ENCODE assay signal across 1 cellular context in genomic region chr19:57888494-57889231, GRCh38.
TF ChIP-seq lines count a peak whose summit lies in the region.

Gene ZNF814, minus strand, starts transcription at chr19:57889037. Its CDS starts 235 bp downstream, at chr19:57888802.

TF ChIP-seq in WTC11, 78 proteins besides CTCF, POLR2A, EP300 and RAD21 (continued from another document and continues in another):
- no peak for TF ChIP-seq ZNF121 (CRISPR knock-in tag; IDR thresholded peaks at IDR 0.05)
- TF ChIP-seq E2F5 (CRISPR knock-in tag; IDR thresholded peaks at IDR 0.05), result no peak
- 0 out of 2 replicates have a peak, but pooled peaks have one; percentile 8 for TF ChIP-seq NR3C1 (CRISPR knock-in tag; conservative IDR thresholded peaks at IDR 0.05; ENCODE audit: low read depth)
- no peak for TF ChIP-seq ZNF532 (CRISPR knock-in tag; IDR thresholded peaks at IDR 0.05; ENCODE audit: borderline replicate concordance)
- no peak for TF ChIP-seq EMX1 (CRISPR knock-in tag; IDR thresholded peaks at IDR 0.05)
- TF ChIP-seq ZNF396 (CRISPR knock-in tag; IDR thresholded peaks at IDR 0.05; ENCODE audit: borderline replicate concordance), result no peak
- TF ChIP-seq GTF2I (CRISPR knock-in tag; conservative IDR thresholded peaks at IDR 0.05), result no peak
- no peak for TF ChIP-seq ZNF263 (CRISPR knock-in tag; IDR thresholded peaks at IDR 0.05; ENCODE audit: low read depth)
- TF ChIP-seq ZNF219 (CRISPR knock-in tag; IDR thresholded peaks at IDR 0.05; ENCODE audit: borderline replicate concordance), result no peak
- TF ChIP-seq TEAD1 (CRISPR knock-in tag; IDR thresholded peaks at IDR 0.05), result 0 out of 2 replicates have a peak, but pooled peaks have one; percentile 2
- no peak for TF ChIP-seq FOXJ3 (CRISPR knock-in tag; IDR thresholded peaks at IDR 0.05; ENCODE audit: borderline replicate concordance)
- no peak for TF ChIP-seq ELF4 (CRISPR knock-in tag; IDR thresholded peaks at IDR 0.05; ENCODE audit: low read depth)
- no peak for TF ChIP-seq FOXP1 (CRISPR knock-in tag; IDR thresholded peaks at IDR 0.05; ENCODE audit: borderline replicate concordance)
- TF ChIP-seq ERG (CRISPR knock-in tag; IDR thresholded peaks at IDR 0.05), result no peak
- TF ChIP-seq CDX4 (CRISPR knock-in tag; IDR thresholded peaks at IDR 0.05; ENCODE audit: borderline replicate concordance), result no peak
- TF ChIP-seq ZNF512 (CRISPR knock-in tag; IDR thresholded peaks at IDR 0.05; ENCODE audit: borderline replicate concordance), result no peak
- TF ChIP-seq ZNF425 (CRISPR knock-in tag; conservative IDR thresholded peaks at IDR 0.05), result no peak
- TF ChIP-seq FOXK1 (CRISPR knock-in tag; IDR thresholded peaks at IDR 0.05), result 0 out of 2 replicates have a peak, but pooled peaks have one; percentile 1
- no peak for TF ChIP-seq CREB1 (CRISPR knock-in tag; IDR thresholded peaks at IDR 0.05)
- TF ChIP-seq ZBTB43 (CRISPR knock-in tag; IDR thresholded peaks at IDR 0.05), result peak; percentile 75; the same call in 1 of the 2 replicates
- TF ChIP-seq KAT7 (CRISPR knock-in tag; IDR thresholded peaks at IDR 0.05; ENCODE audit: borderline replicate concordance), result peak; percentile 57; the same call in 1 of the 2 replicates
- no peak for TF ChIP-seq JUN (CRISPR knock-in tag; IDR thresholded peaks at IDR 0.05)
- no peak for TF ChIP-seq HMGA2 (CRISPR knock-in tag; IDR thresholded peaks at IDR 0.05)
- TF ChIP-seq IRF1 (CRISPR knock-in tag; IDR thresholded peaks at IDR 0.05), result no peak
- TF ChIP-seq ATF6 (CRISPR knock-in tag; IDR thresholded peaks at IDR 0.05), result no peak
- TF ChIP-seq PREB (CRISPR knock-in tag; IDR thresholded peaks at IDR 0.05; ENCODE audit: borderline replicate concordance), result no peak
- TF ChIP-seq CREM (CRISPR knock-in tag; IDR thresholded peaks at IDR 0.05), result no peak; the same call in 1 of the 2 replicates
- TF ChIP-seq NR2C2 (CRISPR knock-in tag; IDR thresholded peaks at IDR 0.05), result no peak
- no peak for TF ChIP-seq ZNF671 (CRISPR knock-in tag; IDR thresholded peaks at IDR 0.05)
- TF ChIP-seq ATF1 (CRISPR knock-in tag; IDR thresholded peaks at IDR 0.05), result no peak
- no peak for TF ChIP-seq GABPB1 (CRISPR knock-in tag; IDR thresholded peaks at IDR 0.05)
- no peak for TF ChIP-seq ZNF416 (CRISPR knock-in tag; IDR thresholded peaks at IDR 0.05)
- no peak for TF ChIP-seq OVOL2 (CRISPR knock-in tag; IDR thresholded peaks at IDR 0.05; ENCODE audit: borderline replicate concordance)
- peak; percentile 65; the same call in 1 of the 2 replicates for TF ChIP-seq ARID4B (CRISPR knock-in tag; IDR thresholded peaks at IDR 0.05; ENCODE audit: borderline replicate concordance)
- peak; percentile 95 for TF ChIP-seq USF1 (CRISPR knock-in tag; IDR thresholded peaks at IDR 0.05)
- no peak for TF ChIP-seq GRHL2 (CRISPR knock-in tag; IDR thresholded peaks at IDR 0.05; ENCODE audit: insufficient replicate concordance, severe bottlenecking)
